ENCODE assay signal across 18 cellular contexts in genomic region chr17:35705230-35705629, GRCh38. TPM values are rescaled to one million over a fixed set of nuclear protein-coding genes. Genes with fewer than 3 reads are reported as not detected.
A peak's percentile ranks its signal among the peaks of the same experiment; 100 is the strongest.
DNase-seq lines count a peak whose midpoint lies in the region; ATAC-seq, FAIRE-seq and TF ChIP-seq lines count a peak whose summit lies in the region.
"Had no signal": no experiment of that assay in that cellular context is flagged by ENCODE, and none has a peak within 500 bp of the region (broad histone marks: within the 10 kb centered on the region; RNA-seq: fewer than 3 reads in every experiment).

No MANE protein-coding gene starts in this region.

- no peaks in the 10 kb centered on the region for H3K27me3 ChIP-seq in transverse colon

- H3K9me3 Mint-ChIP-seq in memory B cell = no peaks in the 10 kb centered on the region
- H3K9me3 Mint-ChIP-seq in activated T-cell treated with anti-CD3 and anti-CD28 coated beads, Interleukin-2, amount 50 U/mL, for 24 hours = no peaks in the 10 kb centered on the region
- H3K9me3 Mint-ChIP-seq in stimulated activated naive B cell treated with anti-CD40 and anti-IgM and Interleukin-4, amounts not matched to agents 10 μg/mL and 1 μg/mL and 100 μg/mL, for 72 hours = peaks cover 6 to 7% of the 10 kb centered on the region in 2 donors
- H3K9me3 Mint-ChIP-seq: H9 had no signal

- no peak overlapping the region for H3K4me3 ChIP-seq in A549
- H3K4me3 ChIP-seq in transverse colon = no peak overlapping the region

- H3K4me3 Mint-ChIP-seq in memory B cell = no peak overlapping the region
- H3K4me3 Mint-ChIP-seq in activated T-cell treated with anti-CD3 and anti-CD28 coated beads, Interleukin-2, amount 50 U/mL, for 24 hours = no peak overlapping the region
- no peak overlapping the region for H3K4me3 Mint-ChIP-seq in stimulated activated naive B cell treated with anti-CD40 and anti-IgM and Interleukin-4, amounts not matched to agents 10 μg/mL and 1 μg/mL and 100 μg/mL, for 72 hours
- H3K4me3 Mint-ChIP-seq: CD4-positive, alpha-beta memory T cell; H9 had no signal

- in situ Hi-C loops in transverse colon (cut with MboI; ENCODE audit: low pct_ligation_motif_present in 1 of 4, low pct_unique_long_range_greater_than_20kb in 1 of 4, low sequenced_read_pairs in 3 of 4) = no loop called here

- TF ChIP-seq RAD21 in A549 (conservative IDR thresholded peaks at IDR 0.05 in 1 of 2, IDR thresholded peaks at IDR 0.05 in 1 of 2) = no peak

- H3K36me3 Mint-ChIP-seq in memory B cell = peaks cover 19% of the 10 kb centered on the region
- peaks cover 65% of the 10 kb centered on the region for H3K36me3 Mint-ChIP-seq in activated T-cell treated with anti-CD3 and anti-CD28 coated beads, Interleukin-2, amount 50 U/mL, for 24 hours (ENCODE audit: low read depth)
- H3K36me3 Mint-ChIP-seq in stimulated activated naive B cell treated with anti-CD40 and anti-IgM and Interleukin-4, amounts not matched to agents 10 μg/mL and 1 μg/mL and 100 μg/mL, for 72 hours = peaks cover 30 to 68% of the 10 kb centered on the region in 2 donors

- FAIRE-seq in A549 (lab: Jason Lieb, UNC) = no peak
- FAIRE-seq: H1, HTR-8/SVneo had no signal

- H3K27ac ChIP-seq in A549 (peak overlapping the region in 1 of 2 experiments; percentile 1; a peak in 2 of 6 replicates), transverse colon (no peak overlapping the region)
- H3K27ac ChIP-seq: C4-2B had no signal

- TF ChIP-seq POLR2A in A549 (IDR thresholded peaks at IDR 0.05; ENCODE audit: low read length) (no peak), transverse colon (IDR thresholded peaks at IDR 0.05) (no peak)

- H3K9me3 ChIP-seq in A549 = no peaks in the 10 kb centered on the region
- H3K9me3 ChIP-seq in transverse colon = no peaks in the 10 kb centered on the region

- CTCF ChIA-PET in A549 (lab: Yijun Ruan, JAX) = interaction anchor here (0.9 to 3.4 kb wide), 6 partner anchors 10 to 99 kb away, joined by 3 to 18 read pairs (median 6); no protein-coding TSS in a partner anchor

- TF ChIP-seq CTCF in A549 (IDR thresholded peaks at IDR 0.05) (no peak), transverse colon (IDR thresholded peaks at IDR 0.05) (no peak)

- H3K36me3 ChIP-seq in transverse colon = peaks cover 0 to 9% (median 2%) of the 10 kb centered on the region in 4 donors

- peaks cover 31% of the 10 kb centered on the region for H3K4me1 ChIP-seq in A549
- no peaks in the 10 kb centered on the region for H3K4me1 ChIP-seq in transverse colon

- intact Hi-C loops in transverse colon (cut with DNase I; ENCODE audit: low total_unique reads) = no loop called here

- DNase-seq in A549 (ENCODE audit: low read depth in 1 of 2, low spot score in 1 of 2) (no peak), NCI-H82 (lab: John Stamatoyannopoulos, UW) (peak; percentile 44), memory B cell (ENCODE audit: low spot score in 2 of 2) (no peak), transverse colon (no peak)
- DNase-seq in activated T-cell treated with anti-CD3 and anti-CD28 coated beads, Interleukin-2, amount 50 U/mL, for 24 hours = no peak
- no peak for DNase-seq in stimulated activated naive B cell treated with anti-CD40 and anti-IgM and Interleukin-4, amounts not matched to agents 10 μg/mL and 1 μg/mL and 100 μg/mL, for 72 hours
- DNase-seq: ACHN; AML-193; CD4-positive, alpha-beta memory T cell; GF-D8; H9 had no signal

- H3K4me1 Mint-ChIP-seq in memory B cell = peaks cover 26% of the 10 kb centered on the region
- peaks cover 41% of the 10 kb centered on the region for H3K4me1 Mint-ChIP-seq in activated T-cell treated with anti-CD3 and anti-CD28 coated beads, Interleukin-2, amount 50 U/mL, for 24 hours (ENCODE audit: low read depth)
- H3K4me1 Mint-ChIP-seq in stimulated activated naive B cell treated with anti-CD40 and anti-IgM and Interleukin-4, amounts not matched to agents 10 μg/mL and 1 μg/mL and 100 μg/mL, for 72 hours = peaks cover 20 to 37% of the 10 kb centered on the region in 2 donors
- H3K4me1 Mint-ChIP-seq: H9 had no signal

- no peaks in the 10 kb centered on the region for H3K27me3 Mint-ChIP-seq in memory B cell
- no peaks in the 10 kb centered on the region for H3K27me3 Mint-ChIP-seq in activated T-cell treated with anti-CD3 and anti-CD28 coated beads, Interleukin-2, amount 50 U/mL, for 24 hours
- H3K27me3 Mint-ChIP-seq in stimulated activated naive B cell treated with anti-CD40 and anti-IgM and Interleukin-4, amounts not matched to agents 10 μg/mL and 1 μg/mL and 100 μg/mL, for 72 hours = no peaks in the 10 kb centered on the region
- H3K27me3 Mint-ChIP-seq: CD4-positive, alpha-beta memory T cell; IgD-negative memory B cell had no signal

- 0 out of 6 replicates have a peak, but pooled peaks of 1 of the 2 experiments have one; percentile 25 for ATAC-seq in A549
- no peak for ATAC-seq in SK-N-SH treated with all-trans-retinoic acid at 6 μM for 48 hours
- no peak for ATAC-seq in memory B cell (ENCODE audit: low read depth)
- no peak for ATAC-seq in stimulated activated naive B cell treated with anti-CD40 and anti-IgM and Interleukin-4, amounts not matched to agents 10 μg/mL and 1 μg/mL and 100 μg/mL, for 72 hours (replicated peaks)

- WGBS in A549 (ENCODE audit: missing lambda C conversion rate) = 92% methylated on average over 1 of the region's 1 CpG
- WGBS in transverse colon (ENCODE audit: low coverage in 1 of 2), 2 donors = 91 to 100% methylated on average over 1 of the region's 1 CpG

- H3K27ac Mint-ChIP-seq in memory B cell = peak overlapping the region; percentile 60
- no peak overlapping the region for H3K27ac Mint-ChIP-seq in activated T-cell treated with anti-CD3 and anti-CD28 coated beads, Interleukin-2, amount 50 U/mL, for 24 hours
- no peak overlapping the region for H3K27ac Mint-ChIP-seq in stimulated activated naive B cell treated with anti-CD40 and anti-IgM and Interleukin-4, amounts not matched to agents 10 μg/mL and 1 μg/mL and 100 μg/mL, for 72 hours
- H3K27ac Mint-ChIP-seq: H9 had no signal

- no peak for TF ChIP-seq EP300 in A549 (IDR thresholded peaks at IDR 0.05)
- TF ChIP-seq EP300 in transverse colon (IDR thresholded peaks at IDR 0.05; ENCODE audit: low read depth) = no peak

- peak overlapping the region; percentile 1; the same call in 1 of the 3 replicates for H3K4me2 ChIP-seq in A549

- POLR2A ChIA-PET in A549 (lab: Yijun Ruan, JAX) = no interaction called here

TF ChIP-seq in A549, 52 proteins besides CTCF, POLR2A, EP300 and RAD21 (continues in another document):
- no peak for TF ChIP-seq NFE2L2 (conservative IDR thresholded peaks at IDR 0.05; ENCODE audit: low read length)

TF ChIP-seq in SK-N-SH treated with all-trans-retinoic acid at 6 μM for 48 hours, 23 proteins besides CTCF, POLR2A, EP300 and RAD21:
- TF ChIP-seq ZFP3 (CRISPR knock-in tag; IDR thresholded peaks at IDR 0.05) = no peak
- TF ChIP-seq ISL1 (CRISPR knock-in tag; IDR thresholded peaks at IDR 0.05) = 0 out of 2 replicates have a peak, but pooled peaks have one; percentile 27
- TF ChIP-seq TCF4 (CRISPR knock-in tag; IDR thresholded peaks at IDR 0.05; ENCODE audit: borderline replicate concordance) = peak; percentile 60; the same call in 1 of the 2 replicates

RNA-seq across cellular contexts. Expression of gene RASL10B, which starts 26.2 kb away (rescaled TPM):
- polyA plus RNA-seq in A549 (2011; rRNA removed) (0.05 and 0.07 TPM in 2 replicates), A549 (2017; fragmentation: RNase III; extraction: RNeasy Plus Mini Kit Qiagen cat#74134 plus additional on column Dnase treatment) (0.10 to 0.26 TPM (median 0.24 TPM) in 3 replicates)
- polyA plus RNA-seq in A549 (2012; cell fraction: cytosol; rRNA removed) = 0.12 and 0.17 TPM in 2 replicates
- 0.11 and 0.31 TPM in 2 replicates for polyA plus RNA-seq in A549 (2012; cell fraction: nucleus; rRNA removed)
- 0.21 and 0.34 TPM in 2 replicates for polyA minus RNA-seq in A549 (2011; rRNA and poly(A)+ RNA removed)
- 1 to 10 TPM in 2 of 4 donors, under 1 TPM in 2; 0.41 to 1.6 (median 1.1) TPM for total RNA-seq in transverse colon
- polyA plus RNA-seq: IgD-negative memory B cell had no signal

RNA-seq across cellular contexts. Expression of gene GAS2L2, which starts 47.8 kb away (rescaled TPM):
- polyA plus RNA-seq in A549 (2011; rRNA removed) (0.06 and 0.12 TPM in 2 replicates), A549 (2017; fragmentation: RNase III; extraction: RNeasy Plus Mini Kit Qiagen cat#74134 plus additional on column Dnase treatment) (0.09 to 0.15 TPM (median 0.13 TPM) in 3 replicates)
- 0.04 TPM in 2 replicates for polyA plus RNA-seq in A549 (2012; cell fraction: cytosol; rRNA removed)
- polyA plus RNA-seq in A549 (2012; cell fraction: nucleus; rRNA removed) = 0.34 and 0.42 TPM in 2 replicates
- polyA minus RNA-seq in A549 (2011; rRNA and poly(A)+ RNA removed) = 0.04 and 0.10 TPM in 2 replicates
- not detected for total RNA-seq in transverse colon
- total RNA-seq: A172, H9 had no signal
- polyA plus RNA-seq: BJ, IgD-negative memory B cell had no signal

RNA-seq across cellular contexts. Expression of gene C17orf50, which starts 55.5 kb away (rescaled TPM):
- polyA plus RNA-seq in A549 (2011; rRNA removed) = 0.19 TPM in 1 of 2 replicates, not detected in the other
- polyA plus RNA-seq in A549 (2012; cell fraction: cytosol; rRNA removed) = 0.31 and 0.32 TPM in 2 replicates
- 0.24 TPM in 1 of 2 replicates, not detected in the other for polyA plus RNA-seq in A549 (2012; cell fraction: nucleus; rRNA removed)
- 0.12 to 0.28 TPM (median 0.22 TPM) in 3 replicates for polyA plus RNA-seq in A549 (2017; fragmentation: RNase III; extraction: RNeasy Plus Mini Kit Qiagen cat#74134 plus additional on column Dnase treatment)
- not detected in 2 replicates for polyA minus RNA-seq in A549 (2011; rRNA and poly(A)+ RNA removed)
- total RNA-seq in transverse colon = not detected
- total RNA-seq: A172; CD4-positive, alpha-beta memory T cell; H1; H9 had no signal
- polyA plus RNA-seq: BJ; CD4-positive, alpha-beta memory T cell; IgD-negative memory B cell had no signal
